ENCODE assay signal across 8 cellular contexts in genomic region chr16:80569440-80570105, GRCh38. TPM values are rescaled to one million over a fixed set of nuclear protein-coding genes. Genes with fewer than 3 reads are reported as not detected.
DNase-seq lines count a peak whose midpoint lies in the region; ATAC-seq and TF ChIP-seq lines count a peak whose summit lies in the region.

No MANE protein-coding gene starts in this region.

- H3K27me3 Mint-ChIP-seq in activated naive CD8-positive, alpha-beta T cell treated with anti-CD3 and anti-CD28 coated beads, Interleukin-2, amount 50 U/mL, for 24 hours: peaks cover 9% of the 10 kb centered on the region
- H3K27me3 Mint-ChIP-seq in CD14-positive monocyte (ENCODE audit: low read depth in 3 of 3): peaks cover 4 to 6% (median 4%) of the 10 kb centered on the region in 3 donors

- H3K9me3 Mint-ChIP-seq in activated naive CD8-positive, alpha-beta T cell treated with anti-CD3 and anti-CD28 coated beads, Interleukin-2, amount 50 U/mL, for 24 hours: peaks cover 14% of the 10 kb centered on the region
- peaks cover 0 to 9% (median 3%) of the 10 kb centered on the region in 7 donors for H3K9me3 Mint-ChIP-seq in CD14-positive monocyte

- H3K9me3 ChIP-seq in RWPE2 (ENCODE audit: severe bottlenecking): no peaks in the 10 kb centered on the region

- H3K4me1 Mint-ChIP-seq in activated naive CD8-positive, alpha-beta T cell treated with anti-CD3 and anti-CD28 coated beads, Interleukin-2, amount 50 U/mL, for 24 hours: peaks cover 40% of the 10 kb centered on the region
- H3K4me1 Mint-ChIP-seq in CD14-positive monocyte: peaks cover under 1% of the 10 kb centered on the region

- intact Hi-C loops in CD14-positive monocyte (cut with micrococcal nuclease): no loop called here

- H3K36me3 ChIP-seq in RWPE2 (ENCODE audit: low read depth): no peaks in the 10 kb centered on the region

- no peak for DNase-seq in RWPE2 (ENCODE audit: low spot score)
- peak; percentile 72 for DNase-seq in activated naive CD8-positive, alpha-beta T cell treated with anti-CD3 and anti-CD28 coated beads, Interleukin-2, amount 50 U/mL, for 24 hours
- DNase-seq in stimulated activated CD4-positive, alpha-beta T cell treated with anti-CD3 and anti-CD28 coated beads, Interleukin-2, amount 100 ng/mL, for 48 hours: peak; percentile 62 to 65
- no peak for DNase-seq in CD14-positive monocyte (ENCODE audit: low spot score)
- DNase-seq in NCI-H1694 (lab: John Stamatoyannopoulos, UW): no peak

- no peak overlapping the region for H3K4me3 ChIP-seq in RWPE2 (ENCODE audit: severe bottlenecking)

- H3K27me3 ChIP-seq in RWPE2 (ENCODE audit: insufficient read depth, poor library complexity, severe bottlenecking): no peaks in the 10 kb centered on the region

- peak overlapping the region; percentile 58 for H3K4me3 Mint-ChIP-seq in activated naive CD8-positive, alpha-beta T cell treated with anti-CD3 and anti-CD28 coated beads, Interleukin-2, amount 50 U/mL, for 24 hours
- no peak overlapping the region for H3K4me3 Mint-ChIP-seq in CD14-positive monocyte

- ATAC-seq in GM19043 (IDR thresholded peaks at IDR 0.05; ENCODE audit: low read depth, unreplicated experiment): peak; percentile 68
- ATAC-seq in RWPE2 (ENCODE audit: low read depth): peak; percentile 87
- ATAC-seq in activated naive CD8-positive, alpha-beta T cell treated with anti-CD3 and anti-CD28 coated beads, Interleukin-2, amount 50 U/mL, for 24 hours: peak; percentile 95
- no peak for ATAC-seq in GM18870 (IDR thresholded peaks at IDR 0.05; ENCODE audit: unreplicated experiment)
- ATAC-seq in GM19455 (IDR thresholded peaks at IDR 0.05; ENCODE audit: unreplicated experiment): no peak

- H3K27ac Mint-ChIP-seq in activated naive CD8-positive, alpha-beta T cell treated with anti-CD3 and anti-CD28 coated beads, Interleukin-2, amount 50 U/mL, for 24 hours: peak overlapping the region; percentile 85
- H3K27ac Mint-ChIP-seq in CD14-positive monocyte: no peak overlapping the region

- H3K27ac ChIP-seq in RWPE2 (ENCODE audit: poor library complexity, severe bottlenecking): no peak overlapping the region

- no peaks in the 10 kb centered on the region for H3K4me1 ChIP-seq in RWPE2 (ENCODE audit: insufficient read depth, poor library complexity, severe bottlenecking)

- no peak for TF ChIP-seq CTCF in RWPE2 (IDR thresholded peaks at IDR 0.05; ENCODE audit: poor library complexity, severe bottlenecking)
- TF ChIP-seq CTCF in CD14-positive monocyte (IDR thresholded peaks at IDR 0.05): no peak

- peaks cover 8% of the 10 kb centered on the region for H3K36me3 Mint-ChIP-seq in activated naive CD8-positive, alpha-beta T cell treated with anti-CD3 and anti-CD28 coated beads, Interleukin-2, amount 50 U/mL, for 24 hours (ENCODE audit: low read depth)
- H3K36me3 Mint-ChIP-seq in CD14-positive monocyte: no peaks in the 10 kb centered on the region

RNA-seq across cellular contexts. Expression of gene DYNLRB2, which starts 28.8 kb away (rescaled TPM):
- polyA plus RNA-seq in CD14-positive monocyte: not detected

Comparison
In these comparisons a context has a peak if more than half of its experiments do, and no peak if none do; other contexts are left out.
1. ATAC-seq: peak in GM19043 (single experiment), RWPE2 (single experiment) and activated naive CD8-positive, alpha-beta T cell treated with anti-CD3 and anti-CD28 coated beads, Interleukin-2, amount 50 U/mL, for 24 hours (single experiment); none in GM18870 (single experiment) and GM19455 (single experiment).
2. DNase-seq: peak in activated naive CD8-positive, alpha-beta T cell treated with anti-CD3 and anti-CD28 coated beads, Interleukin-2, amount 50 U/mL, for 24 hours (single experiment) and stimulated activated CD4-positive, alpha-beta T cell treated with anti-CD3 and anti-CD28 coated beads, Interleukin-2, amount 100 ng/mL, for 48 hours (2 of 2); none in RWPE2 (single experiment), CD14-positive monocyte (single experiment) and NCI-H1694 (single experiment).